17 cellular contexts compared by ENCODE assay signal in the genomic region with DNA sequence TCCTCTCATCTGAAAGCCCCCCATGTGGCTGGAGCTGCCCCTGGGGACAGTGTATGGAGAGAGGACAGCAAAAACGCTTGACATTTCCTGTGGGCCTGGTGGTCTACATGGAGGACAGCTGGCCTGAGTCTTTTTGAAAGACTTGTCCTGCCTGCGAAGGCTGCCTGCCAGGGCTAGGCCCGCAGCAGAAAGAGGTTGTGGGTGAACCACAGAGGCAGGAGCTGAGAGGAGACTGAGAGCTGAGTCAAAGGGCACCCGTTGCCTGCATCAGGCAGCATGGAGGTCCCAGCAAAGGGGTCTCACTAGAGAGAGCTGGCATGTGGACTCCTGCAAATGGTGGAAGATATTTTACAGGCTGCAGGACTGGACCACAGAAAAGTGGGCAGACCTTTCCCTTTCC.
DNase-seq lines count a peak whose midpoint lies in the region; ATAC-seq and TF ChIP-seq lines count a peak whose summit lies in the region.
"Had no signal": no experiment of that assay in that cellular context is flagged by ENCODE, and none has a peak within 500 bp of the region (broad histone marks: within the 10 kb centered on the region; RNA-seq: fewer than 3 reads in every experiment).

No MANE protein-coding gene starts in this region.

- H3K9me3 ChIP-seq in aorta (ENCODE audit: control insufficient read depth, low read length): no peaks in the 10 kb centered on the region

- H3K4me3 ChIP-seq in aorta (ENCODE audit: low read length in 2 of 2): no peak overlapping the region
- H3K4me3 ChIP-seq: GM23248 had no signal

- no peaks in the 10 kb centered on the region for H3K36me3 Mint-ChIP-seq in activated T-cell treated with anti-CD3 and anti-CD28 coated beads, Interleukin-2, amount 50 U/mL, for 24 hours (ENCODE audit: low read depth)
- H3K36me3 Mint-ChIP-seq in activated naive CD8-positive, alpha-beta T cell treated with anti-CD3 and anti-CD28 coated beads, Interleukin-2, amount 50 U/mL, for 24 hours (ENCODE audit: low read depth): no peaks in the 10 kb centered on the region
- no peaks in the 10 kb centered on the region for H3K36me3 Mint-ChIP-seq in natural killer cell

- H3K36me3 ChIP-seq in aorta (ENCODE audit: control insufficient read depth in 1 of 2, insufficient read depth in 2 of 2, low read length in 1 of 2): no peaks in the 10 kb centered on the region

- H3K27ac Mint-ChIP-seq in activated T-cell treated with anti-CD3 and anti-CD28 coated beads, Interleukin-2, amount 50 U/mL, for 24 hours: peak overlapping the region; percentile 60
- no peak overlapping the region for H3K27ac Mint-ChIP-seq in activated naive CD8-positive, alpha-beta T cell treated with anti-CD3 and anti-CD28 coated beads, Interleukin-2, amount 50 U/mL, for 24 hours
- peak overlapping the region; percentile 73 to 83 for H3K27ac Mint-ChIP-seq in natural killer cell

- intact Hi-C loops in natural killer cell (cut with micrococcal nuclease): no loop called here
- intact Hi-C loops in aorta (cut with DNase I): no loop called here

- ATAC-seq in activated naive CD8-positive, alpha-beta T cell treated with anti-CD3 and anti-CD28 coated beads, Interleukin-2, amount 50 U/mL, for 24 hours: peak; percentile 52
- peak in 2 of 3 donors; percentile 38 to 63 for ATAC-seq in natural killer cell
- peak; percentile 26 for ATAC-seq in aorta (ENCODE audit: low FRiP score)

- no peak overlapping the region for H3K4me3 Mint-ChIP-seq in activated T-cell treated with anti-CD3 and anti-CD28 coated beads, Interleukin-2, amount 50 U/mL, for 24 hours
- no peak overlapping the region for H3K4me3 Mint-ChIP-seq in activated naive CD8-positive, alpha-beta T cell treated with anti-CD3 and anti-CD28 coated beads, Interleukin-2, amount 50 U/mL, for 24 hours
- H3K4me3 Mint-ChIP-seq in natural killer cell: no peak overlapping the region

- no peak for DNase-seq in activated T-cell treated with anti-CD3 and anti-CD28 coated beads, Interleukin-2, amount 50 U/mL, for 24 hours
- DNase-seq in activated T-cell treated with anti-CD3 and anti-CD28 coated beads for 4 hours (no peak), natural killer cell (no peak), aorta (no peak), T-helper 2 cell (no peak), mucosa of gallbladder (ENCODE audit: low spot score) (no peak)
- DNase-seq in activated naive CD8-positive, alpha-beta T cell treated with anti-CD3 and anti-CD28 coated beads, Interleukin-2, amount 50 U/mL, for 24 hours: no peak
- no peak for DNase-seq in stimulated activated CD4-positive, alpha-beta T cell treated with anti-CD3 and anti-CD28 coated beads, Interleukin-4, amount 100 ng/mL, for 4 hours
- DNase-seq: Calu3; GM23248; NCI-H1436; NCI-H2081 treated with DMSO at 0.1 percent for 48 hours; NCI-H2227 treated with DMSO at 0.1 percent for 48 hours; NCI-H524 treated with DMSO at 0.1 percent for 48 hours; NK-92 treated with Interleukin-12 subunit alpha and Interleukin-12 subunit beta, amount 100 ng/mL, for 24 hours; OCI-M1 had no signal

- no peaks in the 10 kb centered on the region for H3K4me1 ChIP-seq in aorta (ENCODE audit: control insufficient read depth in 1 of 2, insufficient read depth in 2 of 2, low read length in 2 of 2)

- no peaks in the 10 kb centered on the region for H3K27me3 ChIP-seq in aorta (ENCODE audit: control insufficient read depth in 1 of 2, insufficient read depth in 2 of 2, low read length in 1 of 2)

- no peak overlapping the region for H3K27ac ChIP-seq in aorta (ENCODE audit: low read depth in 1 of 2, low read length in 2 of 2)
- H3K27ac ChIP-seq: C4-2B, GM23248 had no signal

- peaks cover 62% of the 10 kb centered on the region for H3K4me1 Mint-ChIP-seq in activated T-cell treated with anti-CD3 and anti-CD28 coated beads, Interleukin-2, amount 50 U/mL, for 24 hours (ENCODE audit: low read depth)
- peaks cover 40% of the 10 kb centered on the region for H3K4me1 Mint-ChIP-seq in activated naive CD8-positive, alpha-beta T cell treated with anti-CD3 and anti-CD28 coated beads, Interleukin-2, amount 50 U/mL, for 24 hours
- H3K4me1 Mint-ChIP-seq in natural killer cell: peaks cover 62 to 79% of the 10 kb centered on the region in 2 donors

- no peaks in the 10 kb centered on the region for H3K27me3 Mint-ChIP-seq in activated T-cell treated with anti-CD3 and anti-CD28 coated beads, Interleukin-2, amount 50 U/mL, for 24 hours
- no peaks in the 10 kb centered on the region for H3K27me3 Mint-ChIP-seq in activated naive CD8-positive, alpha-beta T cell treated with anti-CD3 and anti-CD28 coated beads, Interleukin-2, amount 50 U/mL, for 24 hours
- no peaks in the 10 kb centered on the region for H3K27me3 Mint-ChIP-seq in natural killer cell (ENCODE audit: low read depth in 2 of 2)

- WGBS in aorta, 2 donors: 67 to 79% methylated on average over 4 of the region's 4 CpGs

- TF ChIP-seq CTCF in natural killer cell (IDR thresholded peaks at IDR 0.05): no peak

- no peaks in the 10 kb centered on the region for H3K9me3 Mint-ChIP-seq in activated T-cell treated with anti-CD3 and anti-CD28 coated beads, Interleukin-2, amount 50 U/mL, for 24 hours
- no peaks in the 10 kb centered on the region for H3K9me3 Mint-ChIP-seq in activated naive CD8-positive, alpha-beta T cell treated with anti-CD3 and anti-CD28 coated beads, Interleukin-2, amount 50 U/mL, for 24 hours
- H3K9me3 Mint-ChIP-seq in natural killer cell: no peaks in the 10 kb centered on the region
